ENCODE assay signal across 1 cellular context in genomic region chr2:64498438-64498837, GRCh38.
TF ChIP-seq lines count a peak whose summit lies in the region.

No MANE protein-coding gene starts in this region.

TF ChIP-seq in HepG2, 621 proteins besides CTCF, POLR2A, EP300 and RAD21 (continued from another document):
- no peak for TF ChIP-seq ZNF407 (CRISPR knock-in tag; IDR thresholded peaks at IDR 0.05; ENCODE audit: not compliant biosample characterization)
- no peak for TF ChIP-seq SIX1 (CRISPR knock-in tag; IDR thresholded peaks at IDR 0.05; ENCODE audit: borderline replicate concordance)
- no peak for TF ChIP-seq ZSCAN30 (CRISPR knock-in tag; IDR thresholded peaks at IDR 0.05)
- TF ChIP-seq TRIM22 (IDR thresholded peaks at IDR 0.05), result no peak
- no peak for TF ChIP-seq KMT2B (CRISPR knock-in tag; IDR thresholded peaks at IDR 0.05)
